Comparison of ENCODE assay signal across 11 cellular contexts in genomic region chr2:101007415-101008345, GRCh38. TPM values are rescaled to one million over a fixed set of nuclear protein-coding genes. Genes with fewer than 3 reads are reported as not detected.
DNase-seq lines count a peak whose midpoint lies in the region; ATAC-seq and TF ChIP-seq lines count a peak whose summit lies in the region.
"Had no signal": no experiment of that assay in that cellular context is flagged by ENCODE, and none has a peak within 500 bp of the region (broad histone marks: within the 10 kb centered on the region; RNA-seq: fewer than 3 reads in every experiment).

No MANE protein-coding gene starts in this region.

- H3K27ac Mint-ChIP-seq in T-helper 2 cell treated with Interferon-gamma antibody and Interleukin-4, amounts not matched to agents 5 μg/mL and 100 μg/mL, for 36 hours: peak overlapping the region; percentile 65
- peak overlapping the region; percentile 62 for H3K27ac Mint-ChIP-seq in activated T-helper 2 cell treated with anti-CD3 and anti-CD28 coated beads, Interferon-gamma antibody, Interleukin-2, Interleukin-4, amounts not matched to agents 10 μg/mL and 5 μg/mL and 100 μg/mL, durations not matched to agents 14 hours and 24 hours and 36 hours
- peak overlapping the region; percentile 19 to 59 for H3K27ac Mint-ChIP-seq in natural killer cell

- H3K4me1 Mint-ChIP-seq in T-helper 2 cell treated with Interferon-gamma antibody and Interleukin-4, amounts not matched to agents 5 μg/mL and 100 μg/mL, for 36 hours (ENCODE audit: low read depth): peaks cover 39% of the 10 kb centered on the region
- H3K4me1 Mint-ChIP-seq in activated T-helper 2 cell treated with anti-CD3 and anti-CD28 coated beads, Interferon-gamma antibody, Interleukin-2, Interleukin-4, amounts not matched to agents 10 μg/mL and 5 μg/mL and 100 μg/mL, durations not matched to agents 14 hours and 24 hours and 36 hours (ENCODE audit: low read depth): peaks cover 49% of the 10 kb centered on the region
- peaks cover 41 to 59% of the 10 kb centered on the region in 2 donors for H3K4me1 Mint-ChIP-seq in natural killer cell

- H3K27me3 Mint-ChIP-seq in T-helper 2 cell treated with Interferon-gamma antibody and Interleukin-4, amounts not matched to agents 5 μg/mL and 100 μg/mL, for 36 hours (ENCODE audit: low read depth): no peaks in the 10 kb centered on the region
- H3K27me3 Mint-ChIP-seq in activated T-helper 2 cell treated with anti-CD3 and anti-CD28 coated beads, Interferon-gamma antibody, Interleukin-2, Interleukin-4, amounts not matched to agents 10 μg/mL and 5 μg/mL and 100 μg/mL, durations not matched to agents 14 hours and 24 hours and 36 hours (ENCODE audit: low read depth): no peaks in the 10 kb centered on the region
- H3K27me3 Mint-ChIP-seq in natural killer cell (ENCODE audit: low read depth in 2 of 2): no peaks in the 10 kb centered on the region

- ATAC-seq in natural killer cell: no peak
- no peak for ATAC-seq in GM19023 (IDR thresholded peaks at IDR 0.05; ENCODE audit: unreplicated experiment)
- ATAC-seq in GM21390 (IDR thresholded peaks at IDR 0.05; ENCODE audit: unreplicated experiment): no peak

- peaks cover 84% of the 10 kb centered on the region for H3K36me3 Mint-ChIP-seq in T-helper 2 cell treated with Interferon-gamma antibody and Interleukin-4, amounts not matched to agents 5 μg/mL and 100 μg/mL, for 36 hours (ENCODE audit: low read depth)
- H3K36me3 Mint-ChIP-seq in activated T-helper 2 cell treated with anti-CD3 and anti-CD28 coated beads, Interferon-gamma antibody, Interleukin-2, Interleukin-4, amounts not matched to agents 10 μg/mL and 5 μg/mL and 100 μg/mL, durations not matched to agents 14 hours and 24 hours and 36 hours (ENCODE audit: low read depth): peaks cover 93% of the 10 kb centered on the region
- H3K36me3 Mint-ChIP-seq in natural killer cell: peaks cover 32% of the 10 kb centered on the region

- no peaks in the 10 kb centered on the region for H3K9me3 Mint-ChIP-seq in T-helper 2 cell treated with Interferon-gamma antibody and Interleukin-4, amounts not matched to agents 5 μg/mL and 100 μg/mL, for 36 hours
- H3K9me3 Mint-ChIP-seq in activated T-helper 2 cell treated with anti-CD3 and anti-CD28 coated beads, Interferon-gamma antibody, Interleukin-2, Interleukin-4, amounts not matched to agents 10 μg/mL and 5 μg/mL and 100 μg/mL, durations not matched to agents 14 hours and 24 hours and 36 hours: no peaks in the 10 kb centered on the region
- H3K9me3 Mint-ChIP-seq in natural killer cell: no peaks in the 10 kb centered on the region

- no peak overlapping the region for H3K4me3 Mint-ChIP-seq in T-helper 2 cell treated with Interferon-gamma antibody and Interleukin-4, amounts not matched to agents 5 μg/mL and 100 μg/mL, for 36 hours
- peak overlapping the region; percentile 38 for H3K4me3 Mint-ChIP-seq in activated T-helper 2 cell treated with anti-CD3 and anti-CD28 coated beads, Interferon-gamma antibody, Interleukin-2, Interleukin-4, amounts not matched to agents 10 μg/mL and 5 μg/mL and 100 μg/mL, durations not matched to agents 14 hours and 24 hours and 36 hours (ENCODE audit: low read depth)
- H3K4me3 Mint-ChIP-seq in natural killer cell: no peak overlapping the region

- intact Hi-C loops in activated T-helper 2 cell treated with anti-CD3 and anti-CD28 coated beads, Interferon-gamma antibody, Interleukin-2, Interleukin-4, amounts not matched to agents 10 μg/mL and 5 μg/mL and 100 μg/mL, durations not matched to agents 14 hours and 24 hours and 36 hours (cut with micrococcal nuclease): no loop called here
- intact Hi-C loops in natural killer cell (cut with micrococcal nuclease): no loop called here

- TF ChIP-seq CTCF in natural killer cell (IDR thresholded peaks at IDR 0.05): no peak

- no peak for DNase-seq in T-helper 2 cell treated with Interferon-gamma antibody and Interleukin-4, amounts not matched to agents 5 μg/mL and 100 μg/mL, for 36 hours (ENCODE audit: low spot score)
- no peak for DNase-seq in T-helper 2 cell
- peak; percentile 36 for DNase-seq in HT-29 (ENCODE audit: low spot score)
- no peak for DNase-seq in activated T-helper 2 cell treated with anti-CD3 and anti-CD28 coated beads, Interferon-gamma antibody, Interleukin-2, Interleukin-4, amounts not matched to agents 10 μg/mL and 5 μg/mL and 100 μg/mL, durations not matched to agents 14 hours and 24 hours and 36 hours (ENCODE audit: low spot score)
- no peak for DNase-seq in natural killer cell
- DNase-seq in iPS-NIHi11 (ENCODE audit: low spot score): no peak
- DNase-seq: hypothalamus; NCI-H345; stimulated activated CD4-positive, alpha-beta T cell treated with anti-CD3 and anti-CD28 coated beads, Interleukin-12 subunit alpha, Interleukin-12 subunit beta, amount 100 ng/mL, for 4 hours had no signal

RNA-seq across cellular contexts. Expression of gene RPL31, which starts 5.6 kb away (rescaled TPM):
- total RNA-seq in HT-29 (2014; rRNA removed; shearing (Covaris generic)): 1,454 and 1,668 TPM in 2 replicates
- 1,195 and 1,243 TPM in 2 replicates for total RNA-seq in activated T-helper 2 cell treated with anti-CD3 and anti-CD28 coated beads, Interferon-gamma antibody, Interleukin-2, Interleukin-4, amounts not matched to agents 10 μg/mL and 5 μg/mL and 100 μg/mL, durations not matched to agents 14 hours and 24 hours and 36 hours
- 100 to 1,000 TPM; 797 to 996 (median 940) TPM for total RNA-seq in natural killer cell
